ENCODE assay signal across 8 cellular contexts in genomic region chr1:234065794-234066447, GRCh38.
DNase-seq lines count a peak whose midpoint lies in the region; ATAC-seq lines count a peak whose summit lies in the region.

No MANE protein-coding gene starts in this region.

- peak; percentile 62 for DNase-seq in EH (ENCODE audit: low read depth)
- DNase-seq in NCI-H446 treated with DMSO at 0.1 percent for 48 hours (lab: John Stamatoyannopoulos, UW) = peak; percentile 49
- DNase-seq in activated CD4-positive, alpha-beta T cell treated with anti-CD3 and anti-CD28 coated beads, Interleukin-2, amount 50 U/mL, for 1 hour = peak; percentile 67
- peak; percentile 17 to 56 for DNase-seq in dermis microvascular lymphatic vessel endothelial cell (ENCODE audit: low read depth in 2 of 2)
- DNase-seq in medulla oblongata (ENCODE audit: extremely low spot score) = peak; percentile 82
- peak; percentile 10 to 39 for DNase-seq in stimulated activated CD8-positive, alpha-beta memory T cell treated with anti-CD3 and anti-CD28 coated beads, Interleukin-4, amount 100 ng/mL, for 1 hour (ENCODE audit: low read depth in 2 of 2, low spot score in 1 of 2)

- peak; percentile 73 for ATAC-seq in HG02642 (IDR thresholded peaks at IDR 0.05; ENCODE audit: poor library complexity, unreplicated experiment)
- no peak for ATAC-seq in HG02970 (IDR thresholded peaks at IDR 0.05; ENCODE audit: low FRiP score, unreplicated experiment)

Comparison
In these comparisons a context has a peak if more than half of its experiments do, and no peak if none do; other contexts are left out.
1. DNase-seq: peak in every context shown above with its lines; median percentile 82 in medulla oblongata; 67 in activated CD4-positive, alpha-beta T cell treated with anti-CD3 and anti-CD28 coated beads, Interleukin-2, amount 50 U/mL, for 1 hour; 62 in EH; 49 in NCI-H446 treated with DMSO at 0.1 percent for 48 hours; 36 in dermis microvascular lymphatic vessel endothelial cell; 24 in stimulated activated CD8-positive, alpha-beta memory T cell treated with anti-CD3 and anti-CD28 coated beads, Interleukin-4, amount 100 ng/mL, for 1 hour.